ENCODE assay signal across 15 cellular contexts in genomic region chr14:72416892-72417291, GRCh38.
DNase-seq lines count a peak whose midpoint lies in the region; ATAC-seq lines count a peak whose summit lies in the region.
"Had no signal": no experiment of that assay in that cellular context is flagged by ENCODE, and none has a peak within 500 bp of the region (broad histone marks: within the 10 kb centered on the region; RNA-seq: fewer than 3 reads in every experiment).

No MANE protein-coding gene starts in this region.

- no peak overlapping the region for H3K9ac ChIP-seq in Karpas-422 (ENCODE audit: low read length)
- H3K9ac ChIP-seq in mesenchymal stem cell (ENCODE audit: low read length) = no peak overlapping the region

- H3K14ac ChIP-seq in mesenchymal stem cell (ENCODE audit: low read length in 2 of 2) = no peak overlapping the region

- no peaks in the 10 kb centered on the region for H3K79me1 ChIP-seq in mesenchymal stem cell (replicated peaks; ENCODE audit: low read length, poor library complexity, severe bottlenecking)

- no peaks in the 10 kb centered on the region for H3K9me3 ChIP-seq in Karpas-422 (ENCODE audit: low read length)
- no peaks in the 10 kb centered on the region for H3K9me3 ChIP-seq in mesenchymal stem cell (ENCODE audit: control insufficient read depth, low read length)
- H3K9me3 ChIP-seq: gastrocnemius medialis had no signal

- H2BK12ac ChIP-seq in mesenchymal stem cell (ENCODE audit: low read length in 2 of 2) = no peak overlapping the region

- no peaks in the 10 kb centered on the region for H3K79me2 ChIP-seq in Karpas-422 (ENCODE audit: low read length)

- no peak overlapping the region for H4K8ac ChIP-seq in mesenchymal stem cell (ENCODE audit: low read length)

- no peak overlapping the region for H2BK15ac ChIP-seq in mesenchymal stem cell (ENCODE audit: low read depth, poor library complexity, severe bottlenecking)

- no peak overlapping the region for H2AK5ac ChIP-seq in mesenchymal stem cell (ENCODE audit: low read length, severe bottlenecking)

- no peaks in the 10 kb centered on the region for H3K9me2 ChIP-seq in Karpas-422 (replicated peaks; ENCODE audit: insufficient read depth, low read length)

- H3K36me3 ChIP-seq in Karpas-422 (ENCODE audit: insufficient read depth, low read length) (no peaks in the 10 kb centered on the region), mesenchymal stem cell (ENCODE audit: control insufficient read depth in 1 of 2, insufficient read depth in 2 of 2, low read depth in 1 of 2, low read length in 2 of 2) (no peaks in the 10 kb centered on the region)
- H3K36me3 ChIP-seq: gastrocnemius medialis, tibial nerve had no signal

- no peak overlapping the region for H3K27ac ChIP-seq in Karpas-422 (ENCODE audit: low read length)
- H3K27ac ChIP-seq in mesenchymal stem cell (ENCODE audit: low read length, poor library complexity, severe bottlenecking) = no peak overlapping the region
- H3K27ac ChIP-seq: gastrocnemius medialis, tibial nerve had no signal

- H3K4me1 ChIP-seq in Karpas-422 (ENCODE audit: low read length) (no peaks in the 10 kb centered on the region), mesenchymal stem cell (ENCODE audit: control insufficient read depth, insufficient read depth, low read depth, low read length) (no peaks in the 10 kb centered on the region)
- H3K4me1 ChIP-seq: gastrocnemius medialis, tibial nerve had no signal

- H3K4me2 ChIP-seq in Karpas-422 (ENCODE audit: low read depth, low read length, poor library complexity, severe bottlenecking) (no peak overlapping the region), mesenchymal stem cell (ENCODE audit: low read length, poor library complexity, severe bottlenecking) (no peak overlapping the region)

- no peak overlapping the region for H2BK5ac ChIP-seq in mesenchymal stem cell (ENCODE audit: low read depth, low read length, poor library complexity, severe bottlenecking)

- ATAC-seq in sciatic nerve = no peak
- ATAC-seq: gastrocnemius medialis had no signal

- H2AFZ ChIP-seq in Karpas-422 (ENCODE audit: low read length) (no peak overlapping the region), mesenchymal stem cell (ENCODE audit: low read depth, low read length) (no peak overlapping the region)

- H4K20me1 ChIP-seq in Karpas-422 (ENCODE audit: insufficient read depth, low read depth, low read length) = no peaks in the 10 kb centered on the region

- no peak overlapping the region for H3K4ac ChIP-seq in mesenchymal stem cell (ENCODE audit: low read depth in 1 of 2, low read length in 2 of 2)

- intact Hi-C loops in sciatic nerve (cut with DNase I) = no loop called here

- no peak overlapping the region for H3K23ac ChIP-seq in mesenchymal stem cell (ENCODE audit: low read length in 2 of 2)

- DNase-seq in NCI-H2227 (lab: John Stamatoyannopoulos, UW; ENCODE audit: unreplicated experiment) = peak; percentile 4
- DNase-seq in NCI-H2227 treated with DMSO at 0.1 percent for 48 hours (lab: John Stamatoyannopoulos, UW) = no peak
- peak; percentile 79 for DNase-seq in Karpas-422
- DNase-seq in SHP77 (lab: John Stamatoyannopoulos, UW) = peak; percentile 41 to 69
- DNase-seq in retina = peak; percentile 34
- DNase-seq in mesenchymal stem cell = no peak
- no peak for DNase-seq in sciatic nerve (ENCODE audit: low spot score)
- no peak for DNase-seq in NCI-H187 treated with DMSO at 0.1 percent for 48 hours (lab: John Stamatoyannopoulos, UW)
- DNase-seq: ACHN; activated CD8-positive, alpha-beta memory T cell treated with anti-CD3 and anti-CD28 coated beads for 24 hours; activated naive CD8-positive, alpha-beta T cell treated with anti-CD3 and anti-CD28 coated beads for 36 hours; dermis blood vessel endothelial cell; gastrocnemius medialis; NCI-H446 had no signal

- H3K18ac ChIP-seq in mesenchymal stem cell (ENCODE audit: low read depth in 1 of 2, low read length in 2 of 2) = no peak overlapping the region

- no peak overlapping the region for H2BK120ac ChIP-seq in mesenchymal stem cell (ENCODE audit: low read depth, low read length)

- no peak overlapping the region for H4K91ac ChIP-seq in mesenchymal stem cell (ENCODE audit: low read length)

- no peaks in the 10 kb centered on the region for H3K27me3 ChIP-seq in Karpas-422 (ENCODE audit: low read length)
- H3K27me3 ChIP-seq in mesenchymal stem cell (ENCODE audit: control insufficient read depth in 1 of 2, insufficient read depth in 1 of 2, low read length in 2 of 2) = no peaks in the 10 kb centered on the region
- H3K27me3 ChIP-seq: gastrocnemius medialis, tibial nerve had no signal

- 71% methylated on average over 7 of the region's 7 CpGs for WGBS in mesenchymal stem cell

- H3K4me3 ChIP-seq in Karpas-422 (ENCODE audit: low read length) (no peak overlapping the region), mesenchymal stem cell (ENCODE audit: insufficient read depth in 1 of 2, low read depth in 1 of 2, low read length in 2 of 2) (no peak overlapping the region)
- H3K4me3 ChIP-seq: gastrocnemius medialis, tibial nerve had no signal

Comparison
In these comparisons a context has a peak if more than half of its experiments do, and no peak if none do; other contexts are left out.
1. DNase-seq: peak in NCI-H2227 (single experiment), Karpas-422 (single experiment), SHP77 (2 of 2) and retina (single experiment); none in NCI-H2227 treated with DMSO at 0.1 percent for 48 hours (single experiment), mesenchymal stem cell (single experiment), sciatic nerve (single experiment) and NCI-H187 treated with DMSO at 0.1 percent for 48 hours (single experiment).